ENCODE assay signal across 21 cellular contexts in the genomic region with DNA sequence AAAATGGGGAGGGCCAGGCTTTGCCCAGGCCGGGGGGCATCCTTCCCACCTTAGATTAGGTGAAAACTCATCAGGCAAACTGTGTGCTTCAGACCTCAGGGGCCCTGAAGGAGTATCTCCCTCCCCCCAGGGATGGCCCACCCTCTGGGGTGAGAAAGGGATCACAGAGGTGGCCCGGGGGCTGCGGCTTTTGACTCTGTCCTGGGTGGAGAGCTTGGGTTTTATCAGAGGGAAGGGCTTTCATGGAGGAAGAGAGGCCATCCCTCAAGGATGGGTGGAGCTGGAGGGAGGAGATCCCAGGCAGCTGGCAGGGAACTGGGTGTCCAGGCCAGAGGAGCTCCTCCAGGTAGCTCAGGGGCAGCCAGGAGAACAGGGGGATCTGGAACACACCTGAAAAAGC. TPM values are rescaled to one million over a fixed set of nuclear protein-coding genes. Genes with fewer than 3 reads are reported as not detected.
DNase-seq lines count a peak whose midpoint lies in the region; ATAC-seq, FAIRE-seq and TF ChIP-seq lines count a peak whose summit lies in the region.
"Had no signal": no experiment of that assay in that cellular context is flagged by ENCODE, and none has a peak within 500 bp of the region (broad histone marks: within the 10 kb centered on the region; RNA-seq: fewer than 3 reads in every experiment).

No MANE protein-coding gene starts in this region.

- no peak overlapping the region for H3K4me3 Mint-ChIP-seq in stimulated activated naive B cell treated with anti-CD40 and anti-IgM and Interleukin-4, amounts not matched to agents 10 μg/mL and 1 μg/mL and 100 μg/mL, for 72 hours
- H3K4me3 Mint-ChIP-seq: B cell; CD4-positive, alpha-beta T cell; HFFc6 had no signal

- 58 to 91% (median 60%) methylated on average over 2 to 3 of the region's 3 CpGs for WGBS in spleen, 5 donors
- 50 to 57% (median 50%) methylated on average over 3 of the region's 3 CpGs for WGBS in small intestine, 3 donors

- intact Hi-C loops in kidney (cut with DNase I) (no loop called here), spleen (cut with DNase I; ENCODE audit: low total_unique reads) (no loop called here)

- ATAC-seq in stimulated activated naive B cell treated with anti-CD40 and anti-IgM and Interleukin-4, amounts not matched to agents 10 μg/mL and 1 μg/mL and 100 μg/mL, for 72 hours (replicated peaks) = no peak

- DNase-seq in kidney (peak; percentile 43), spleen (peak; percentile 60), small intestine (no peak)
- no peak for DNase-seq in stimulated activated naive B cell treated with anti-CD40 and anti-IgM and Interleukin-4, amounts not matched to agents 10 μg/mL and 1 μg/mL and 100 μg/mL, for 72 hours
- DNase-seq: Caco-2, GM23248, HCEC 1CT, HFFc6, IMR-90 had no signal

- H3K9me3 ChIP-seq in BLaER1 = no peaks in the 10 kb centered on the region
- H3K9me3 ChIP-seq in HEK293 (ENCODE audit: control insufficient read depth, insufficient read depth, low read depth, low read length) = no peaks in the 10 kb centered on the region
- H3K9me3 ChIP-seq in kidney (ENCODE audit: control insufficient read depth in 1 of 2, low read length in 2 of 2) = no peaks in the 10 kb centered on the region
- no peaks in the 10 kb centered on the region for H3K9me3 ChIP-seq in spleen
- no peaks in the 10 kb centered on the region for H3K9me3 ChIP-seq in small intestine (ENCODE audit: control insufficient read depth, low read depth)
- H3K9me3 ChIP-seq: Caco-2 had no signal

- peaks cover 0 to 2% of the 10 kb centered on the region in 2 donors for H3K36me3 Mint-ChIP-seq in stimulated activated naive B cell treated with anti-CD40 and anti-IgM and Interleukin-4, amounts not matched to agents 10 μg/mL and 1 μg/mL and 100 μg/mL, for 72 hours

- H3K27ac ChIP-seq in BLaER1 (peak overlapping the region; percentile 79), HEK293 (ENCODE audit: extremely low read depth, low read depth, low read length) (no peak overlapping the region), kidney (ENCODE audit: low read depth in 2 of 2, low read length in 2 of 2) (no peak overlapping the region), spleen (no peak overlapping the region), small intestine (ENCODE audit: low read depth in 1 of 2, low read length in 1 of 2) (no peak overlapping the region)
- H3K27ac ChIP-seq: C4-2B, GM23248 had no signal

- H4K20me1 ChIP-seq in BLaER1 = peaks cover 6% of the 10 kb centered on the region; the same call in 1 of the 2 replicates

- 0 out of 2 replicates have a peak overlapping the region, but pooled peaks have one; percentile 66 for H3K9ac ChIP-seq in BLaER1
- H3K9ac ChIP-seq in kidney (ENCODE audit: low read length in 2 of 2) = no peak overlapping the region
- H3K9ac ChIP-seq: GM23248 had no signal

- peaks cover under 1% of the 10 kb centered on the region; the same call in 1 of the 2 replicates for H3K36me3 ChIP-seq in BLaER1
- no peaks in the 10 kb centered on the region for H3K36me3 ChIP-seq in HEK293 (ENCODE audit: control insufficient read depth in 2 of 2, insufficient read depth in 1 of 2, low read length in 2 of 2)
- H3K36me3 ChIP-seq in kidney (ENCODE audit: control insufficient read depth in 1 of 2, insufficient read depth in 2 of 2, low read length in 2 of 2) = no peaks in the 10 kb centered on the region
- H3K36me3 ChIP-seq in spleen = peaks cover 0 to 2% (median 0%) of the 10 kb centered on the region in 6 donors
- no peaks in the 10 kb centered on the region for H3K36me3 ChIP-seq in small intestine (ENCODE audit: control insufficient read depth in 2 of 2, insufficient read depth in 2 of 2, low read length in 2 of 2)

- TF ChIP-seq POLR2A in spleen (IDR thresholded peaks at IDR 0.05) = no peak

- CTCF ChIA-PET in HEK293 (lab: Yijun Ruan, JAX) = no interaction called here

- H3K27me3 ChIP-seq in BLaER1 = peaks cover 6% of the 10 kb centered on the region; the same call in 1 of the 2 replicates
- H3K27me3 ChIP-seq in spleen (replicated peaks in 1 of 7) = no peaks in the 10 kb centered on the region
- H3K27me3 ChIP-seq in small intestine (ENCODE audit: control insufficient read depth in 2 of 2, insufficient read depth in 2 of 2, low read length in 2 of 2) = no peaks in the 10 kb centered on the region

- H3K4me1 Mint-ChIP-seq in stimulated activated naive B cell treated with anti-CD40 and anti-IgM and Interleukin-4, amounts not matched to agents 10 μg/mL and 1 μg/mL and 100 μg/mL, for 72 hours = peaks cover 31 to 53% of the 10 kb centered on the region in 2 donors

- no peaks in the 10 kb centered on the region for H3K27me3 Mint-ChIP-seq in stimulated activated naive B cell treated with anti-CD40 and anti-IgM and Interleukin-4, amounts not matched to agents 10 μg/mL and 1 μg/mL and 100 μg/mL, for 72 hours
- H3K27me3 Mint-ChIP-seq: B cell; CD4-positive, alpha-beta T cell had no signal

- POLR2A ChIA-PET in HEK293 (lab: Yijun Ruan, JAX) = no interaction called here

- H3K9me3 Mint-ChIP-seq in stimulated activated naive B cell treated with anti-CD40 and anti-IgM and Interleukin-4, amounts not matched to agents 10 μg/mL and 1 μg/mL and 100 μg/mL, for 72 hours = no peaks in the 10 kb centered on the region
- H3K9me3 Mint-ChIP-seq: CD4-positive, alpha-beta T cell; HFFc6 had no signal

- H3K4me3 ChIP-seq in BLaER1 (no peak overlapping the region), HEK293 (ENCODE audit: low read depth, low read length) (no peak overlapping the region), kidney (ENCODE audit: low read length in 2 of 2) (no peak overlapping the region), spleen (no peak overlapping the region), small intestine (ENCODE audit: low read depth in 1 of 2, low read length in 2 of 2) (no peak overlapping the region)
- H3K4me3 ChIP-seq: GM23248 had no signal

- no peak for FAIRE-seq in kidney (lab: Jason Lieb, UNC)
- FAIRE-seq in small intestine (lab: Jason Lieb, UNC) = no peak
- FAIRE-seq: D721Med, G401.6, GM12891, GM19239, H54, HTR-8/SVneo had no signal

- H3K4me2 ChIP-seq in BLaER1 = peak overlapping the region; percentile 90

- no peak overlapping the region for H3K27ac Mint-ChIP-seq in stimulated activated naive B cell treated with anti-CD40 and anti-IgM and Interleukin-4, amounts not matched to agents 10 μg/mL and 1 μg/mL and 100 μg/mL, for 72 hours
- H3K27ac Mint-ChIP-seq: B cell; CD4-positive, alpha-beta T cell; HFFc6 had no signal

- peaks cover 82% of the 10 kb centered on the region for H3K4me1 ChIP-seq in BLaER1
- no peaks in the 10 kb centered on the region for H3K4me1 ChIP-seq in HEK293 (ENCODE audit: control insufficient read depth, insufficient read depth, low read length)
- peaks cover 0 to 24% of the 10 kb centered on the region in 2 donors for H3K4me1 ChIP-seq in kidney (ENCODE audit: control insufficient read depth in 1 of 2, insufficient read depth in 1 of 2, low read depth in 1 of 2, low read length in 2 of 2)
- H3K4me1 ChIP-seq in spleen = peaks cover 17 to 56% (median 45%) of the 10 kb centered on the region in 6 donors
- peaks cover 0 to 9% of the 10 kb centered on the region in 2 donors for H3K4me1 ChIP-seq in small intestine (ENCODE audit: control insufficient read depth in 2 of 2, insufficient read depth in 1 of 2, low read depth in 1 of 2, low read length in 1 of 2)

- TF ChIP-seq CTCF in HEK293 (tag by site-specific recombination; IDR thresholded peaks at IDR 0.05) = no peak
- no peak for TF ChIP-seq CTCF in kidney (IDR thresholded peaks at IDR 0.05; ENCODE audit: borderline replicate concordance, extremely low read depth, insufficient read depth)
- no peak for TF ChIP-seq CTCF in spleen (IDR thresholded peaks at IDR 0.05 in 8 of 11, conservative IDR thresholded peaks at IDR 0.05 in 3 of 11)

TF ChIP-seq in HEK293, 187 proteins besides CTCF, POLR2A, EP300 and RAD21:
- TF ChIP-seq SP3 (tag by site-specific recombination; IDR thresholded peaks at IDR 0.05) (0 out of 2 replicates have a peak, but pooled peaks have one; percentile 32), FEZF1 (tag by site-specific recombination; IDR thresholded peaks at IDR 0.05) (no peak)
TF ChIP-seq in HEK293: peak in this region for 1.

RNA-seq across cellular contexts. Expression of a gene that starts 3.1 kb away (rescaled TPM):
- total RNA-seq in kidney (21.2 TPM), spleen (10 to 100 TPM; 21.9 to 45.1 (median 30.4) TPM)
- polyA plus RNA-seq in kidney (ENCODE audit: insufficient read depth, low read depth, low replicate concordance) (16.8 TPM), spleen (10 to 100 TPM; 10.8 to 25.4 (median 15.2) TPM), small intestine (10 to 100 TPM; 13.2 to 15.9 (median 14.0) TPM)

RNA-seq across cellular contexts. Expression of a gene that starts 4.4 kb away (rescaled TPM):
- total RNA-seq in kidney = 26.9 TPM
- 16.8 TPM for polyA plus RNA-seq in kidney (ENCODE audit: insufficient read depth, low read depth, low replicate concordance)
- total RNA-seq in spleen = 10 to 100 TPM; 32.7 to 57.3 (median 40.3) TPM
- polyA plus RNA-seq in spleen = 10 to 100 TPM; 14.3 to 30.3 (median 28.8) TPM
- polyA plus RNA-seq in small intestine = 10 to 100 TPM; 18.0 to 35.7 (median 28.2) TPM

RNA-seq across cellular contexts. Expression of a gene that starts 14.3 kb away (rescaled TPM):
- not detected for total RNA-seq in kidney
- polyA plus RNA-seq in kidney (ENCODE audit: insufficient read depth, low read depth, low replicate concordance) = 0.99 TPM
- total RNA-seq in spleen = not detected
- 1 to 10 TPM in 2 of 3 donors, under 1 TPM in 1; 0.89 to 4.4 (median 1.2) TPM for polyA plus RNA-seq in spleen
- polyA plus RNA-seq in small intestine = under 1 TPM in 1 of 3 donors, not detected in 2; 0.13 TPM
- total RNA-seq: A172, Caco-2, GM23248, HFFc6, IMR-90 had no signal
- polyA plus RNA-seq: GM23248, IMR-90 had no signal

RNA-seq across cellular contexts. Expression of a gene that starts 43.0 kb away (rescaled TPM):
- total RNA-seq in kidney (76.1 TPM), spleen (100 to 1,000 TPM; 117 to 337 (median 201) TPM)
- polyA plus RNA-seq in kidney (ENCODE audit: insufficient read depth, low read depth, low replicate concordance) (48.9 TPM), spleen (10 to 100 TPM; 51.9 to 93.9 (median 53.7) TPM), small intestine (10 to 100 TPM; 31.3 to 35.9 (median 33.1) TPM)

RNA-seq across cellular contexts. Expression of a gene that starts 50.5 kb away (rescaled TPM):
- total RNA-seq in kidney = not detected
- polyA plus RNA-seq in kidney (ENCODE audit: insufficient read depth, low read depth, low replicate concordance) = 0.80 TPM
- under 1 TPM in 4 of 7 donors, not detected in 3; 0.40 to 0.98 (median 0.86) TPM for total RNA-seq in spleen
- polyA plus RNA-seq in spleen = 1 to 10 TPM in 2 of 3 donors, under 1 TPM in 1; 0.59 to 2.6 (median 1.5) TPM
- polyA plus RNA-seq in small intestine = not detected
- total RNA-seq: A172, Caco-2, GM23248, HFFc6, IMR-90 had no signal
- polyA plus RNA-seq: GM23248, IMR-90 had no signal

Comparison
In these comparisons a context has a peak if more than half of its experiments do, and no peak if none do; other contexts are left out.
1. DNase-seq: peak in kidney (single experiment) and spleen (single experiment); none in small intestine (single experiment) and stimulated activated naive B cell treated with anti-CD40 and anti-IgM and Interleukin-4, amounts not matched to agents 10 μg/mL and 1 μg/mL and 100 μg/mL, for 72 hours (single experiment).